ENCODE assay signal across 8 cellular contexts in the genomic region with DNA sequence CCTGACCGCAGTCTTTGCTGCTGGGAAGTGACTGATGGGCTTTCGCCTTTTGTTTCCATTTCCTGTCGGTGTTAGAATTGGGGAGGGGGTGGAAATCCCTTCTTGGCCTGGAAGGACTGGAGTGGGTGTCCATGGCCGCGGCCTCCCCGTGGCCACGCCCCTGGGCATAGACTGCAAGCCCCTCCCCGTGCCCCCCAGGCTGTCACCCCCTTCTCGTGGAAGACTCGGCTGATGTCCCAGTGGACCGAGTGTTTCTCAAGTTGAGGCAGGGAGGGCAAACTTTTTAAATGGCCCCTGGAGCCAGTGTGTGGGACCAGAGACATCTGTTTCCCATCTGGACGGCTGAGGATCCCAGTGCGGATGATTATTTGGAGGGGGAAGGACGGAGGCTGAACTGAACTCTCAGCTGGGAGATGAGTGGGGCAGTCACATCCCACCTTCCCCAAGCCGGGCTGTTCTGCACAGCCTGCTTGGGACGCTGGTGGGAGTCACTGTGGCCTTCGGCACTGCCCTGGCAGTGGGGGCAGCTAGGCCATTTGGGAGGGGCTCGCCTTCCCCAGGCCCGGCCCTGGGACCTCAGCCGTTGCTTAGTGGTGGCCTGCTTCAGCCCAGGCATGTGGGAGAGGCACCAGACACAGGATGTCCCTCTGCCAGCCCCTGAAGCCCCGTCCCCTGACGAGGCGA. TPM values are rescaled to one million over a fixed set of nuclear protein-coding genes. Genes with fewer than 3 reads are reported as not detected.
DNase-seq lines count a peak whose midpoint lies in the region; ATAC-seq, FAIRE-seq and TF ChIP-seq lines count a peak whose summit lies in the region.

No MANE protein-coding gene starts in this region.

- ATAC-seq in activated CD8-positive, alpha-beta memory T cell treated with anti-CD3 and anti-CD28 coated beads, Interleukin-2, amount 10 ng/mL, durations not matched to agents 7 days and 5 days, result no peak
- ATAC-seq in GM12878, result no peak
- no peak for ATAC-seq in thoracic aorta (ENCODE audit: insufficient number of reproducible peaks, low FRiP score, low read depth)
- no peak for ATAC-seq in GM18873 (IDR thresholded peaks at IDR 0.05; ENCODE audit: low FRiP score, unreplicated experiment)
- ATAC-seq in GM18502 (IDR thresholded peaks at IDR 0.05; ENCODE audit: poor library complexity, unreplicated experiment), result no peak

- no peaks in the 10 kb centered on the region; the same call in none of the 2 replicates for H4K20me1 ChIP-seq in GM12878 (ENCODE audit: control insufficient read depth, insufficient read depth)

- 1% methylated on average over 23 of the region's 23 CpGs for WGBS in GM12878 (ENCODE audit: insufficient coverage, insufficient replicate concordance, low lambda C conversion rate, missing lambda C conversion rate)

- no peaks in the 10 kb centered on the region; a peak in 1 of 4 replicates for H3K36me3 ChIP-seq in GM12878 (ENCODE audit: control insufficient read depth in 2 of 2, insufficient read depth in 2 of 2, low read length in 1 of 2)
- H3K36me3 ChIP-seq in thoracic aorta, result no peaks in the 10 kb centered on the region

- no peak for FAIRE-seq in GM12878 (lab: Jason Lieb, UNC)

- H2AFZ ChIP-seq in GM12878 (ENCODE audit: control insufficient read depth, low read depth, low read length), result no peak overlapping the region

- H3K4me1 ChIP-seq in GM12878 (ENCODE audit: control insufficient read depth, insufficient read depth, low read length), result peaks cover 39% of the 10 kb centered on the region
- H3K4me1 ChIP-seq in thoracic aorta (ENCODE audit: control insufficient read depth in 1 of 2, low read depth in 2 of 2), result peaks cover 37 to 55% of the 10 kb centered on the region in 2 donors

- CTCF ChIA-PET in activated CD8-positive, alpha-beta memory T cell treated with anti-CD3 and anti-CD28 coated beads, Interleukin-2, amount 10 ng/mL, durations not matched to agents 7 days and 5 days (lab: Charles Lee), result interaction anchor here (1.0 to 3.8 kb wide), 4 partner anchors 9 to 74 kb away, joined by 4 to 36 read pairs (median 10); a partner anchor contains a TSS
- CTCF ChIA-PET in GM12878 (lab: Yijun Ruan, JAX), result interaction anchor here (1.0 to 1.5 kb wide), 2 partner anchors 21 to 72 kb away, joined by 3 to 5 read pairs; no protein-coding TSS in a partner anchor

- H3K27ac ChIP-seq in GM12878 (ENCODE audit: control insufficient read depth, insufficient read depth), result peak overlapping the region; percentile 74
- H3K27ac ChIP-seq in layer of hippocampus (ENCODE audit: low read depth, low read length), result peak overlapping the region; percentile 90
- peak overlapping the region; percentile 87 to 96 for H3K27ac ChIP-seq in thoracic aorta

- SMC1A ChIA-PET in GM12878 (lab: Charles Lee; ENCODE audit: uncharacterized antibody, unreplicated experiment), result interaction anchor here (1.1 to 2.4 kb wide), 3 partner anchors 9 to 22 kb away, joined by 5 to 11 read pairs (median 5); a partner anchor contains a TSS

- H3K27me3 Mint-ChIP-seq in activated CD8-positive, alpha-beta memory T cell treated with anti-CD3 and anti-CD28 coated beads, Interleukin-2, amount 10 ng/mL, durations not matched to agents 7 days and 5 days, result peaks cover 4% of the 10 kb centered on the region

- in situ Hi-C loops in GM12878 (cut with MboI), result loop anchor here (25.0 kb wide), 1 partner anchor 1566 kb away; a partner anchor contains a TSS

- peak; percentile 22; the same call in 1 of the 2 replicates for TF ChIP-seq POLR2A in GM12878 (IDR thresholded peaks at IDR 0.05; ENCODE audit: low read depth, low read length)

- TF ChIP-seq CTCF in GM12878 (IDR thresholded peaks at IDR 0.05 in 2 of 3, conservative IDR thresholded peaks at IDR 0.05 in 1 of 3; ENCODE audit: control insufficient read depth in 2 of 3, extremely low read depth in 1 of 3, insufficient read depth in 1 of 3, low read depth in 3 of 3, low read length in 3 of 3) (no peak), thoracic aorta (IDR thresholded peaks at IDR 0.05) (no peak)

- RAD21 ChIA-PET in GM12878 (lab: Charles Lee; ENCODE audit: unreplicated experiment), result interaction anchor here (1.4 to 2.4 kb wide), 3 partner anchors 8 to 74 kb away, joined by 4 to 18 read pairs (median 11); a partner anchor contains a TSS

- peaks cover 2% of the 10 kb centered on the region for H3K36me3 Mint-ChIP-seq in activated CD8-positive, alpha-beta memory T cell treated with anti-CD3 and anti-CD28 coated beads, Interleukin-2, amount 10 ng/mL, durations not matched to agents 7 days and 5 days

- peak overlapping the region; percentile 78 for H3K27ac Mint-ChIP-seq in activated CD8-positive, alpha-beta memory T cell treated with anti-CD3 and anti-CD28 coated beads, Interleukin-2, amount 10 ng/mL, durations not matched to agents 7 days and 5 days

- POLR2A ChIA-PET in GM12878 (lab: Charles Lee), result interaction anchor here (1.8 to 2.3 kb wide), 2 partner anchors 8 to 22 kb away, joined by 9 to 31 read pairs; a partner anchor contains a TSS

- no TSS peak for BruUV-seq in GM12878 (replicated peaks; lab: Mats Ljungman, UMichigan)

- H3K9me3 Mint-ChIP-seq in activated CD8-positive, alpha-beta memory T cell treated with anti-CD3 and anti-CD28 coated beads, Interleukin-2, amount 10 ng/mL, durations not matched to agents 7 days and 5 days (ENCODE audit: low read depth), result no peaks in the 10 kb centered on the region

- peaks cover 58% of the 10 kb centered on the region for H3K79me2 ChIP-seq in GM12878 (ENCODE audit: control insufficient read depth, insufficient read depth, low read length)

- no peaks in the 10 kb centered on the region for H3K27me3 ChIP-seq in GM12878 (replicated peaks in 1 of 2; ENCODE audit: control insufficient read depth in 2 of 2, insufficient read depth in 2 of 2, low read length in 1 of 2)
- H3K27me3 ChIP-seq in layer of hippocampus (ENCODE audit: control insufficient read depth, insufficient read depth, low read length), result no peaks in the 10 kb centered on the region
- no peaks in the 10 kb centered on the region for H3K27me3 ChIP-seq in thoracic aorta (replicated peaks; ENCODE audit: insufficient read depth)

- H3K9ac ChIP-seq in GM12878 (ENCODE audit: control insufficient read depth, insufficient read depth, low read length), result peak overlapping the region; percentile 80

- peaks cover 27% of the 10 kb centered on the region for H3K4me1 Mint-ChIP-seq in activated CD8-positive, alpha-beta memory T cell treated with anti-CD3 and anti-CD28 coated beads, Interleukin-2, amount 10 ng/mL, durations not matched to agents 7 days and 5 days

- H3K4me3 Mint-ChIP-seq in activated CD8-positive, alpha-beta memory T cell treated with anti-CD3 and anti-CD28 coated beads, Interleukin-2, amount 10 ng/mL, durations not matched to agents 7 days and 5 days, result peak overlapping the region; percentile 83

- H3K4me3 ChIP-seq in GM12878 (peak overlapping the region; percentile 97), thoracic aorta (peak overlapping the region; percentile 75)

- no peak for DNase-seq in activated CD8-positive, alpha-beta memory T cell treated with anti-CD3 and anti-CD28 coated beads, Interleukin-2, amount 10 ng/mL, durations not matched to agents 7 days and 5 days
- no peak for DNase-seq in activated CD8-positive, alpha-beta memory T cell treated with anti-CD3 and anti-CD28 coated beads for 24 hours
- DNase-seq in GM12878 (ENCODE audit: low read depth, low spot score) (no peak), thoracic aorta (ENCODE audit: low spot score) (no peak), Ammon's horn (ENCODE audit: low spot score) (no peak)

- intact Hi-C loops in GM12878 (cut with micrococcal nuclease; ENCODE audit: unreplicated experiment), result no loop called here

- H3K9me3 ChIP-seq in GM12878 (replicated peaks; ENCODE audit: control insufficient read depth, insufficient read depth, low read length) (no peaks in the 10 kb centered on the region; the same call in 2 of the 3 replicates), thoracic aorta (no peaks in the 10 kb centered on the region)

- H3K4me2 ChIP-seq in GM12878 (ENCODE audit: control insufficient read depth, insufficient read depth), result peak overlapping the region; percentile 87

- no peak for TF ChIP-seq RAD21 in GM12878 (IDR thresholded peaks at IDR 0.05; ENCODE audit: insufficient read depth, low read depth, low read length)

- no peak for TF ChIP-seq EP300 in GM12878 (IDR thresholded peaks at IDR 0.05; ENCODE audit: borderline replicate concordance in 1 of 2, control insufficient read depth in 1 of 2, low read depth in 2 of 2, low read length in 2 of 2)

RNA-seq across cellular contexts. Expression of a gene that starts 1.6 kb away (rescaled TPM):
- 100 to 1,000 TPM; 162 to 192 TPM for total RNA-seq in activated CD8-positive, alpha-beta memory T cell treated with anti-CD3 and anti-CD28 coated beads, Interleukin-2, amount 10 ng/mL, durations not matched to agents 7 days and 5 days
- total RNA-seq in GM12878 (2013; cell fraction: nucleolus; rRNA removed), result 117 and 127 TPM in 2 replicates
- 58.2 and 59.2 TPM in 2 replicates for total RNA-seq in GM12878 (2014; rRNA removed)
- total RNA-seq in GM12878 (2014; rRNA removed; fragmentation: Illumina TruSeq; extraction: Trizol), result 48.9 and 55.3 TPM in 2 replicates
- 145 TPM in 2 replicates for total RNA-seq in GM12878 (2021)
- 105 TPM for polyA plus RNA-seq in GM12878 (2011; ENCODE audit: low read depth)
- polyA plus RNA-seq in GM12878 (2011; rRNA removed), result 55.2 and 106 TPM in 2 replicates
- 215 and 249 TPM in 2 replicates for polyA plus RNA-seq in GM12878 (2011; cell fraction: cytosol; rRNA removed)
- 252 and 253 TPM in 2 replicates for polyA plus RNA-seq in GM12878 (2011; cell fraction: nucleus; rRNA removed)
- polyA plus RNA-seq in GM12878 (2012), result 161 and 203 TPM in 2 replicates
- polyA plus RNA-seq in GM12878 (2014; fragmentation: Illumina TruSeq; extraction: Trizol), result 49.0 and 99.3 TPM in 2 replicates
- 1 to 10 TPM; 2.0 to 7.8 TPM for polyA plus RNA-seq in GM12878 (2014; fragmentation: Nextera tagmentation; extraction: Ambion mirVana)
- polyA plus RNA-seq in GM12878 (2014; rRNA removed), result 118 and 139 TPM in 2 replicates
- 10 to 100 TPM; 18.1 to 24.1 TPM for polyA plus RNA-seq in GM12878 (2016; fragmentation: Nextera tagmentation; extraction: Ambion mirVana)
- polyA minus RNA-seq in GM12878 (2011; rRNA and poly(A)+ RNA removed), result 150 and 192 TPM in 2 replicates
- polyA minus RNA-seq in GM12878 (2011; cell fraction: cytosol; rRNA and poly(A)+ RNA removed), result 81.7 and 85.6 TPM in 2 replicates
- 38.2 and 56.5 TPM in 2 replicates for polyA minus RNA-seq in GM12878 (2011; cell fraction: nucleus; rRNA and poly(A)+ RNA removed)
- 100 to 1,000 TPM; 498 to 842 TPM for total RNA-seq in thoracic aorta

RNA-seq across cellular contexts. Expression of a gene that starts 21.9 kb away (rescaled TPM):
- 10 to 100 TPM; 48.4 to 52.1 TPM for total RNA-seq in activated CD8-positive, alpha-beta memory T cell treated with anti-CD3 and anti-CD28 coated beads, Interleukin-2, amount 10 ng/mL, durations not matched to agents 7 days and 5 days
- total RNA-seq in GM12878 (2013; cell fraction: nucleolus; rRNA removed), result 17.2 and 17.7 TPM in 2 replicates
- 49.0 and 52.2 TPM in 2 replicates for total RNA-seq in GM12878 (2014; rRNA removed)
- 15.9 and 19.0 TPM in 2 replicates for total RNA-seq in GM12878 (2014; rRNA removed; fragmentation: Illumina TruSeq; extraction: Trizol)
- total RNA-seq in GM12878 (2021), result 52.6 and 55.4 TPM in 2 replicates
- polyA plus RNA-seq in GM12878 (2011; ENCODE audit: low read depth), result 5.7 TPM
- polyA plus RNA-seq in GM12878 (2011; rRNA removed), result 6.4 and 14.7 TPM in 2 replicates
- 21.9 and 41.0 TPM in 2 replicates for polyA plus RNA-seq in GM12878 (2011; cell fraction: cytosol; rRNA removed)
- 62.3 and 80.7 TPM in 2 replicates for polyA plus RNA-seq in GM12878 (2011; cell fraction: nucleus; rRNA removed)
- 21.8 and 26.7 TPM in 2 replicates for polyA plus RNA-seq in GM12878 (2012)
- 0.36 and 5.3 TPM in 2 replicates for polyA plus RNA-seq in GM12878 (2014; fragmentation: Illumina TruSeq; extraction: Trizol)
- polyA plus RNA-seq in GM12878 (2014; fragmentation: Nextera tagmentation; extraction: Ambion mirVana), result 1 to 10 TPM in 1 of 2 experiments, under 1 TPM in 1; 0.69 to 5.3 TPM
- 32.3 and 43.8 TPM in 2 replicates for polyA plus RNA-seq in GM12878 (2014; rRNA removed)
- polyA plus RNA-seq in GM12878 (2016; fragmentation: Nextera tagmentation; extraction: Ambion mirVana), result 10 to 100 TPM; 62.8 to 70.1 TPM
- polyA minus RNA-seq in GM12878 (2011; rRNA and poly(A)+ RNA removed), result 11.3 and 24.7 TPM in 2 replicates
- 13.5 and 18.3 TPM in 2 replicates for polyA minus RNA-seq in GM12878 (2011; cell fraction: cytosol; rRNA and poly(A)+ RNA removed)
- 20.7 and 40.5 TPM in 2 replicates for polyA minus RNA-seq in GM12878 (2011; cell fraction: nucleus; rRNA and poly(A)+ RNA removed)
- 10 to 100 TPM; 31.6 to 57.9 TPM for total RNA-seq in thoracic aorta
